8 cellular contexts compared by ENCODE assay signal in the genomic region with DNA sequence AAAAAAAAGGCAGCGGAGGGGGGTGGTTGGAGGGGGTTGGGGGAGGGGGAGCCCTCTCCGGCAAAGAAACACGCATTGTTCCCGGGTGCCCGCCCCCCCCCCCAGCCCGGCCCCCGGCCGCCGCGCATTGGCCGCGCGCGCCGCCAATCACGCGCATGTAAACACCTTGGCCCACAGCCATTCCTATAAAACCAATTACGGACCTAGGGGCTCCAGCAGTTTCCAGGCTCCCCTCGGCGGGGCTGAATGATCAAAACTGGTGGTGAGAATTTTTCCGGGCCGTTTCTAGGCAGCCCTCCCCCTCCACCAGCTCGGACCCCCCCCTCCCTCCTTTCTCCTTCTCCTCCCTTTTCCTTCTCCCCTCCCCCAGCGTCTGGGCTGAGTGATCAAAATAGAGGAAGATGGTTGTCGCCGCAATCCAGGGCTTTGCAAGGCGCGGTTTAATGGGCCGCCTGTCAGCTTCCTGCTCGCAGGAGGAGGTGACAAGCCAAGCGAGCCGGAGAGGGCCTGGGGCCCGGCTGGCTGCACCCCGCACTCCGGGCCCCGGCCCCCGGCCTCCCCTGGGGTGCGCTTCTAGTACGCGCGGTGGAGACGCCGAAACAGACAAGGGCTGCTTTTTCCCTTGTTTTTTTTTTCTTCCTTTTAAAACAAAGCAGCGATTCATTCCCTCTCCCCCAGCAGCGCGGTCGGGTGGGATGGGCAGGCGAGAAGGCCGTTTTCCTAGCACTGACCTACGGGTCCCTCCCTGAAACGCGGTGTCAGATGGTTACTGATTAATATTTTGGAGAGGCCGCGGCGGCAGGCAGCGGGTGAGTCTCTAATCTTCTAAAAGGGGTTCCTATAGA. TPM values are rescaled to one million over a fixed set of nuclear protein-coding genes. Genes with fewer than 3 reads are reported as not detected.
A peak's percentile ranks its signal among the peaks of the same experiment; 100 is the strongest.
DNase-seq lines count a peak whose midpoint lies in the region; ATAC-seq and TF ChIP-seq lines count a peak whose summit lies in the region.

No MANE protein-coding gene starts in this region.

- no peak for ATAC-seq in GM18861 (IDR thresholded peaks at IDR 0.05; ENCODE audit: unreplicated experiment)

- peak overlapping the region; percentile 79 for H3K4me3 Mint-ChIP-seq in activated T-helper 1 cell treated with anti-CD3 and anti-CD28 coated beads, Interleukin-12 subunit alpha, Interleukin-12 subunit beta, Interleukin-2, Interleukin-4 antibody, amounts not matched to agents 30 ng/mL and 10 ng/mL and 1 ng/mL, durations not matched to agents 14 hours and 24 hours and 36 hours
- peak overlapping the region; percentile 98 for H3K4me3 Mint-ChIP-seq in type B pancreatic cell

- intact Hi-C loops in activated T-helper 1 cell treated with anti-CD3 and anti-CD28 coated beads, Interleukin-12 subunit alpha, Interleukin-12 subunit beta, Interleukin-2, Interleukin-4 antibody, amounts not matched to agents 30 ng/mL and 10 ng/mL and 1 ng/mL, durations not matched to agents 14 hours and 24 hours and 36 hours (cut with micrococcal nuclease): loop anchor here (2.0 to 5.0 kb wide), 5 partner anchors 27 to 377 kb away; partner anchors contain the start of gene RBAK

- no peak for TF ChIP-seq CTCF in type B pancreatic cell (conservative IDR thresholded peaks at IDR 0.05)

- DNase-seq in DMS 273 treated with DMSO at 0.1 percent for 48 hours (lab: John Stamatoyannopoulos, UW) (peak; percentile 98), HUDEP-2 (lab: John Stamatoyannopoulos, UW; ENCODE audit: unreplicated experiment in 76 of 76) (peak; percentile 30 to 96 (median 88)), NCI-H82 treated with DMSO at 0.1 percent for 48 hours (lab: John Stamatoyannopoulos, UW; ENCODE audit: unreplicated experiment) (peak; percentile 97), fibroblast of the conjunctiva (ENCODE audit: low read depth) (peak; percentile 99), myocyte (ENCODE audit: low read depth) (peak; percentile 100), type B pancreatic cell (ENCODE audit: extremely low spot score, unreplicated experiment) (peak; percentile 95)
- DNase-seq in activated T-helper 1 cell treated with anti-CD3 and anti-CD28 coated beads, Interleukin-12 subunit alpha, Interleukin-12 subunit beta, Interleukin-2, Interleukin-4 antibody, amounts not matched to agents 30 ng/mL and 10 ng/mL and 1 ng/mL, durations not matched to agents 14 hours and 24 hours and 36 hours (ENCODE audit: low spot score): no peak

- H3K36me3 Mint-ChIP-seq in activated T-helper 1 cell treated with anti-CD3 and anti-CD28 coated beads, Interleukin-12 subunit alpha, Interleukin-12 subunit beta, Interleukin-2, Interleukin-4 antibody, amounts not matched to agents 30 ng/mL and 10 ng/mL and 1 ng/mL, durations not matched to agents 14 hours and 24 hours and 36 hours (ENCODE audit: low read depth): no peaks in the 10 kb centered on the region
- no peaks in the 10 kb centered on the region for H3K36me3 Mint-ChIP-seq in type B pancreatic cell

- peak overlapping the region; percentile 81 for H3K27ac Mint-ChIP-seq in activated T-helper 1 cell treated with anti-CD3 and anti-CD28 coated beads, Interleukin-12 subunit alpha, Interleukin-12 subunit beta, Interleukin-2, Interleukin-4 antibody, amounts not matched to agents 30 ng/mL and 10 ng/mL and 1 ng/mL, durations not matched to agents 14 hours and 24 hours and 36 hours
- H3K27ac Mint-ChIP-seq in type B pancreatic cell: peak overlapping the region; percentile 100

- peaks cover 17% of the 10 kb centered on the region for H3K4me1 Mint-ChIP-seq in activated T-helper 1 cell treated with anti-CD3 and anti-CD28 coated beads, Interleukin-12 subunit alpha, Interleukin-12 subunit beta, Interleukin-2, Interleukin-4 antibody, amounts not matched to agents 30 ng/mL and 10 ng/mL and 1 ng/mL, durations not matched to agents 14 hours and 24 hours and 36 hours (ENCODE audit: low read depth)
- H3K4me1 Mint-ChIP-seq in type B pancreatic cell (ENCODE audit: unreplicated experiment): no peaks in the 10 kb centered on the region

- no peaks in the 10 kb centered on the region for H3K9me3 Mint-ChIP-seq in activated T-helper 1 cell treated with anti-CD3 and anti-CD28 coated beads, Interleukin-12 subunit alpha, Interleukin-12 subunit beta, Interleukin-2, Interleukin-4 antibody, amounts not matched to agents 30 ng/mL and 10 ng/mL and 1 ng/mL, durations not matched to agents 14 hours and 24 hours and 36 hours
- no peaks in the 10 kb centered on the region for H3K9me3 Mint-ChIP-seq in type B pancreatic cell

- peaks cover 48% of the 10 kb centered on the region for H3K27me3 Mint-ChIP-seq in activated T-helper 1 cell treated with anti-CD3 and anti-CD28 coated beads, Interleukin-12 subunit alpha, Interleukin-12 subunit beta, Interleukin-2, Interleukin-4 antibody, amounts not matched to agents 30 ng/mL and 10 ng/mL and 1 ng/mL, durations not matched to agents 14 hours and 24 hours and 36 hours (ENCODE audit: insufficient read depth)
- peaks cover 6% of the 10 kb centered on the region for H3K27me3 Mint-ChIP-seq in type B pancreatic cell

RNA-seq across cellular contexts. Expression of gene TNRC18, which starts 0.4 kb away (rescaled TPM):
- total RNA-seq in activated T-helper 1 cell treated with anti-CD3 and anti-CD28 coated beads, Interleukin-12 subunit alpha, Interleukin-12 subunit beta, Interleukin-2, Interleukin-4 antibody, amounts not matched to agents 30 ng/mL and 10 ng/mL and 1 ng/mL, durations not matched to agents 14 hours and 24 hours and 36 hours: 42.4 and 48.7 TPM in 2 replicates
- total RNA-seq in myocyte (27.7 and 32.3 TPM in 2 replicates), type B pancreatic cell (ENCODE audit: low replicate concordance) (135 and 169 TPM in 2 replicates)
- 68.9 TPM for polyA plus RNA-seq in myocyte (2012)
